ENCODE assay signal across 20 cellular contexts in genomic region chr9:14723301-14723700, GRCh38. TPM values are rescaled to one million over a fixed set of nuclear protein-coding genes. Genes with fewer than 3 reads are reported as not detected.
"Had no signal": no experiment of that assay in that cellular context is flagged by ENCODE, and none has a peak within 500 bp of the region (broad histone marks: within the 10 kb centered on the region; RNA-seq: fewer than 3 reads in every experiment).

No MANE protein-coding gene starts in this region.

- H3K27me3 Mint-ChIP-seq: stimulated activated memory B cell treated with anti-CD40 and anti-IgM and Interleukin-4, amounts not matched to agents 10 μg/mL and 1 μg/mL and 100 μg/mL, for 72 hours had no signal

- H3K36me3 ChIP-seq: left lung, pancreas, sigmoid colon, thoracic aorta, upper lobe of right lung had no signal

- H3K9me3 Mint-ChIP-seq: activated CD4-positive, alpha-beta memory T cell treated with anti-CD3 and anti-CD28 coated beads, Interleukin-2, amount 10 ng/mL, durations not matched to agents 7 days and 5 days; stimulated activated memory B cell treated with anti-CD40 and anti-IgM and Interleukin-4, amounts not matched to agents 10 μg/mL and 1 μg/mL and 100 μg/mL, for 72 hours had no signal

- H3K36me3 Mint-ChIP-seq: activated CD8-positive, alpha-beta memory T cell treated with anti-CD3 and anti-CD28 coated beads, Interleukin-2, amount 10 ng/mL, durations not matched to agents 7 days and 5 days; activated naive CD8-positive, alpha-beta T cell; stimulated activated memory B cell treated with anti-CD40 and anti-IgM and Interleukin-4, amounts not matched to agents 10 μg/mL and 1 μg/mL and 100 μg/mL, for 72 hours had no signal

- H3K4me3 ChIP-seq: left lung, pancreas, sigmoid colon, thoracic aorta, upper lobe of right lung had no signal

- DNase-seq: activated CD4-positive, alpha-beta memory T cell treated with anti-CD3 and anti-CD28 coated beads, Interleukin-2, amount 10 ng/mL, durations not matched to agents 7 days and 5 days; activated CD4-positive, alpha-beta T cell treated with anti-CD3 and anti-CD28 coated beads for 48 hours; activated CD8-positive, alpha-beta memory T cell treated with anti-CD3 and anti-CD28 coated beads, Interleukin-2, amount 10 ng/mL, durations not matched to agents 7 days and 5 days; amygdala; dermis blood vessel endothelial cell; effector memory CD4-positive, alpha-beta T cell; foreskin fibroblast; left lung; pancreas; sigmoid colon; stimulated activated CD4-positive, alpha-beta T cell treated with anti-CD3 and anti-CD28 coated beads, Interleukin-4, amount 100 ng/mL, for 4 hours; upper lobe of right lung had no signal

- H3K9me3 ChIP-seq: left lung, pancreas, sigmoid colon, thoracic aorta, upper lobe of right lung had no signal

- H3K27me3 ChIP-seq: pancreas, sigmoid colon, upper lobe of right lung had no signal

- H3K4me1 ChIP-seq: left lung, pancreas, sigmoid colon, upper lobe of right lung had no signal

- H3K27ac ChIP-seq: left lung, pancreas, sigmoid colon, thoracic aorta, upper lobe of right lung had no signal

- H3K27ac Mint-ChIP-seq: activated CD4-positive, alpha-beta memory T cell treated with anti-CD3 and anti-CD28 coated beads, Interleukin-2, amount 10 ng/mL, durations not matched to agents 7 days and 5 days; activated CD8-positive, alpha-beta memory T cell treated with anti-CD3 and anti-CD28 coated beads, Interleukin-2, amount 10 ng/mL, durations not matched to agents 7 days and 5 days; activated naive CD8-positive, alpha-beta T cell; stimulated activated memory B cell treated with anti-CD40 and anti-IgM and Interleukin-4, amounts not matched to agents 10 μg/mL and 1 μg/mL and 100 μg/mL, for 72 hours had no signal

- ATAC-seq: activated CD8-positive, alpha-beta memory T cell treated with anti-CD3 and anti-CD28 coated beads, Interleukin-2, amount 10 ng/mL, durations not matched to agents 7 days and 5 days; left lung; pancreas; stimulated activated memory B cell treated with anti-CD40 and anti-IgM and Interleukin-4, amounts not matched to agents 10 μg/mL and 1 μg/mL and 100 μg/mL, for 72 hours; upper lobe of right lung had no signal

- H3K4me1 Mint-ChIP-seq: activated CD4-positive, alpha-beta memory T cell treated with anti-CD3 and anti-CD28 coated beads, Interleukin-2, amount 10 ng/mL, durations not matched to agents 7 days and 5 days; activated CD8-positive, alpha-beta memory T cell treated with anti-CD3 and anti-CD28 coated beads, Interleukin-2, amount 10 ng/mL, durations not matched to agents 7 days and 5 days; stimulated activated memory B cell treated with anti-CD40 and anti-IgM and Interleukin-4, amounts not matched to agents 10 μg/mL and 1 μg/mL and 100 μg/mL, for 72 hours had no signal

- H3K4me3 Mint-ChIP-seq: activated CD4-positive, alpha-beta memory T cell treated with anti-CD3 and anti-CD28 coated beads, Interleukin-2, amount 10 ng/mL, durations not matched to agents 7 days and 5 days; activated CD8-positive, alpha-beta memory T cell treated with anti-CD3 and anti-CD28 coated beads, Interleukin-2, amount 10 ng/mL, durations not matched to agents 7 days and 5 days; activated naive CD8-positive, alpha-beta T cell; stimulated activated memory B cell treated with anti-CD40 and anti-IgM and Interleukin-4, amounts not matched to agents 10 μg/mL and 1 μg/mL and 100 μg/mL, for 72 hours had no signal

RNA-seq across cellular contexts. Expression of gene CER1, which starts 0.8 kb away (rescaled TPM):
- total RNA-seq: activated CD4-positive, alpha-beta memory T cell treated with anti-CD3 and anti-CD28 coated beads, Interleukin-2, amount 10 ng/mL, durations not matched to agents 7 days and 5 days; activated CD8-positive, alpha-beta memory T cell treated with anti-CD3 and anti-CD28 coated beads, Interleukin-2, amount 10 ng/mL, durations not matched to agents 7 days and 5 days; cardiac septum; dermis blood vessel endothelial cell; kidney epithelial cell; left lung; mononuclear cell; pancreas; pulmonary artery endothelial cell; T-helper 2 cell treated with Interferon-gamma antibody and Interleukin-4, amounts not matched to agents 100 ng/mL and 5 ng/mL, for 36 hours; thoracic aorta; upper lobe of right lung had no signal
- polyA plus RNA-seq: sigmoid colon had no signal
